10 cellular contexts compared by ENCODE assay signal in the genomic region with DNA sequence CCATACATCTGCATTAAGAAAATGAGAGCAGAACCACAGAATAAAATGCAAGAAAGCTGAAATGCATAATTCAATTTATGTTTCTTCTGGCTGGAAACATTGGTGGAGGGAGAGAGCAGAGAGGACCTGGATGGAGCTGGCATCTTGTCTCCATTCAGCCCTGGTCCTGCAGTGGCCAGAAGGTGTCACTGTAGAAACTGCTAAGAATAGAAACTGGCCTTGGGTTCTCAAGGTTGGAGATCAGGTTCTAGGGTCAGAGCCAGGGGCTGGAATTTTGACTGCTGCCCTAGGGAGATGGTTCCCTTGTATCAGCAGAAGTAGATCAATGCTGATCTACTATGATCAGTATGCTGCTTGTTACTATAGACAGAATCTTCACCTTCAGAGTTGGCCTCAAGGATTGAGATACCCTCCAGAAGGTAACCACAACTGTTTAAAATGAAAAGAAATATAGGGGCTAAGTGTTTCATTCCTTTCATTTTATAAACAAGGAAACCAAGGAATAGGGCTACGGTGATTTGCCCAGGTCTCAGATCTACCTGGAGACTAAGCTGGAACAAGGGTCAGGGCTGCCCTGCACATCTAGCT. TPM values are rescaled to one million over a fixed set of nuclear protein-coding genes. Genes with fewer than 3 reads are reported as not detected.
DNase-seq lines count a peak whose midpoint lies in the region; TF ChIP-seq lines count a peak whose summit lies in the region.
"Had no signal": no experiment of that assay in that cellular context is flagged by ENCODE, and none has a peak within 500 bp of the region (broad histone marks: within the 10 kb centered on the region; RNA-seq: fewer than 3 reads in every experiment).

No MANE protein-coding gene starts in this region.

- DNase-seq in EH (ENCODE audit: low read depth) (peak; percentile 49), brain microvascular endothelial cell (no peak), medulla oblongata (ENCODE audit: extremely low spot score) (peak; percentile 5), uterus (no peak), type B pancreatic cell (ENCODE audit: extremely low spot score, unreplicated experiment) (no peak), glutamatergic neuron (no peak), retina (no peak)
- DNase-seq: natural killer cell had no signal

- no peak for TF ChIP-seq EP300 in Ishikawa (IDR thresholded peaks at IDR 0.05; ENCODE audit: borderline replicate concordance)

- H3K36me3 ChIP-seq in brain microvascular endothelial cell (replicated peaks) (no peaks in the 10 kb centered on the region), uterus (no peaks in the 10 kb centered on the region)
- H3K36me3 ChIP-seq: tibial artery had no signal

- no peak overlapping the region for H3K4me3 ChIP-seq in brain microvascular endothelial cell (ENCODE audit: low read depth, low read length)
- H3K4me3 ChIP-seq in uterus = no peak overlapping the region
- H3K4me3 ChIP-seq: tibial artery had no signal

- H3K4me1 Mint-ChIP-seq in type B pancreatic cell (ENCODE audit: unreplicated experiment) = no peaks in the 10 kb centered on the region
- no peaks in the 10 kb centered on the region for H3K4me1 Mint-ChIP-seq in glutamatergic neuron (ENCODE audit: low read depth, unreplicated experiment)
- H3K4me1 Mint-ChIP-seq: natural killer cell had no signal

- TF ChIP-seq CTCF in brain microvascular endothelial cell (IDR thresholded peaks at IDR 0.05; ENCODE audit: low read depth, low read length, missing control alignments) (peak; percentile 74), uterus (IDR thresholded peaks at IDR 0.05) (peak in 1 of 4 experiments; percentile 9), type B pancreatic cell (conservative IDR thresholded peaks at IDR 0.05) (no peak), glutamatergic neuron (IDR thresholded peaks at IDR 0.05; ENCODE audit: partially characterized antibody, unreplicated experiment) (no peak)

- no peak for TF ChIP-seq POLR2A in uterus (IDR thresholded peaks at IDR 0.05)

- in situ Hi-C loops in brain microvascular endothelial cell (cut with HindIII; ENCODE audit: low pct_ligation_motif_present, low sequenced_read_pairs) = no loop called here

- H3K27me3 Mint-ChIP-seq in type B pancreatic cell (no peaks in the 10 kb centered on the region), glutamatergic neuron (ENCODE audit: unreplicated experiment) (no peaks in the 10 kb centered on the region)

- H3K36me3 Mint-ChIP-seq in type B pancreatic cell (no peaks in the 10 kb centered on the region), glutamatergic neuron (ENCODE audit: unreplicated experiment) (no peaks in the 10 kb centered on the region)
- H3K36me3 Mint-ChIP-seq: natural killer cell had no signal

- no peaks in the 10 kb centered on the region for H3K9me3 Mint-ChIP-seq in type B pancreatic cell
- no peaks in the 10 kb centered on the region for H3K9me3 Mint-ChIP-seq in glutamatergic neuron (ENCODE audit: unreplicated experiment)
- H3K9me3 Mint-ChIP-seq: natural killer cell had no signal

- H3K9me3 ChIP-seq in uterus = no peaks in the 10 kb centered on the region
- H3K9me3 ChIP-seq: tibial artery had no signal

- no peak overlapping the region for H3K27ac ChIP-seq in brain microvascular endothelial cell
- H3K27ac ChIP-seq in uterus = no peak overlapping the region
- H3K27ac ChIP-seq: tibial artery had no signal

- peak; percentile 55 for TF ChIP-seq RAD21 in Ishikawa (IDR thresholded peaks at IDR 0.05; ENCODE audit: low read depth)

- no peak overlapping the region for H3K27ac Mint-ChIP-seq in type B pancreatic cell
- no peak overlapping the region for H3K27ac Mint-ChIP-seq in glutamatergic neuron (ENCODE audit: unreplicated experiment)
- H3K27ac Mint-ChIP-seq: natural killer cell had no signal

- intact Hi-C loops in uterus (cut with DNase I; ENCODE audit: low total_unique reads) = no loop called here

- no peaks in the 10 kb centered on the region for H3K4me1 ChIP-seq in uterus
- H3K4me1 ChIP-seq: tibial artery had no signal

- no peaks in the 10 kb centered on the region for H3K27me3 ChIP-seq in brain microvascular endothelial cell (replicated peaks)
- H3K27me3 ChIP-seq in uterus = no peaks in the 10 kb centered on the region
- H3K27me3 ChIP-seq: tibial artery had no signal

- H3K4me3 Mint-ChIP-seq in type B pancreatic cell = no peak overlapping the region
- no peak overlapping the region for H3K4me3 Mint-ChIP-seq in glutamatergic neuron (ENCODE audit: unreplicated experiment)
- H3K4me3 Mint-ChIP-seq: natural killer cell had no signal

TF ChIP-seq in Ishikawa, 13 proteins besides CTCF, POLR2A, EP300 and RAD21:
- TF ChIP-seq TCF12 (IDR thresholded peaks at IDR 0.05; ENCODE audit: low read depth) = no peak
- TF ChIP-seq FOXM1 (IDR thresholded peaks at IDR 0.05; ENCODE audit: borderline replicate concordance, low read depth) = no peak
- no peak for TF ChIP-seq YY1 (IDR thresholded peaks at IDR 0.05; ENCODE audit: low read depth)
- no peak for TF ChIP-seq USF1 (IDR thresholded peaks at IDR 0.05)
- TF ChIP-seq, protein P1, sequence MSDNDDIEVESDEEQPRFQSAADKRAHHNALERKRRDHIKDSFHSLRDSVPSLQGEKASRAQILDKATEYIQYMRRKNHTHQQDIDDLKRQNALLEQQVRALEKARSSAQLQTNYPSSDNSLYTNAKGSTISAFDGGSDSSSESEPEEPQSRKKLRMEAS (IDR thresholded peaks at IDR 0.05) = no peak
- TF ChIP-seq TEAD4 (IDR thresholded peaks at IDR 0.05) = no peak
- TF ChIP-seq CREB1 (IDR thresholded peaks at IDR 0.05; ENCODE audit: low read depth) = no peak
- TF ChIP-seq NFIC (IDR thresholded peaks at IDR 0.05) = no peak

RNA-seq across cellular contexts. Expression of gene TAS2R41, which starts 13.1 kb away (rescaled TPM):
- 1 to 10 TPM in 1 of 4 donors, not detected in 3; 3.3 TPM for total RNA-seq in uterus
- not detected in 2 replicates for total RNA-seq in type B pancreatic cell (ENCODE audit: low replicate concordance)
- not detected for total RNA-seq in glutamatergic neuron (ENCODE audit: unreplicated experiment)
- total RNA-seq: natural killer cell had no signal

RNA-seq across cellular contexts. Expression of gene TAS2R60, which starts 47.6 kb away (rescaled TPM):
- 1 to 10 TPM in 1 of 4 donors, not detected in 3; 3.3 TPM for total RNA-seq in uterus
- total RNA-seq in type B pancreatic cell (ENCODE audit: low replicate concordance) = not detected in 2 replicates
- total RNA-seq in glutamatergic neuron (ENCODE audit: unreplicated experiment) = not detected

Comparison
In these comparisons a context has a peak if more than half of its experiments do, and no peak if none do; other contexts are left out.
1. DNase-seq: peak in EH (single experiment) and medulla oblongata (single experiment); none in brain microvascular endothelial cell (single experiment), uterus (0 of 2), type B pancreatic cell (single experiment), glutamatergic neuron (single experiment) and retina (single experiment).